1 cellular context compared by ENCODE assay signal in the genomic region with DNA sequence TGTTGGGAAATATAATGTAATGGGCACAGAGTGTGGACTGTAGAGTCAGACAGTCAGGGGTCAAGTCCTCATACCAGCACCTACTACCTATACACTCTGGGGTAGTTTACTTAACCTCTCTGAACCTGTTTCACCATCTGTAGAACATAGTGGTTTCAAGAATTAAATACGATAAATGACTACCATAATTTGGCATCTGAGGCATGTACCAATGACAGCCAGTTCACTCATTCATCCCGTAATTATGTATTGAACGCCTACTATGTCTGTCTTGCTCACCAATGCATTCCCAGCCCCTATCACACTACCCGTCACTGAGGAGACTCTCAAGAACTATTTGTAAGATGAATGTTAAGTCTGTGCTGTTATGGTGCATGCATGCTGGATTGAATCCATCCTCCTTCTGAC.
TF ChIP-seq lines count a peak whose summit lies in the region.

No MANE protein-coding gene starts in this region.

TF ChIP-seq in HepG2, 621 proteins besides CTCF, POLR2A, EP300 and RAD21 (continued from another document and continues in another):
- TF ChIP-seq RFX3 (CRISPR knock-in tag; IDR thresholded peaks at IDR 0.05) (no peak), ZNF12 (CRISPR knock-in tag; IDR thresholded peaks at IDR 0.05) (peak; percentile 94), NCOR1 (IDR thresholded peaks at IDR 0.05; ENCODE audit: borderline replicate concordance, low read length) (0 out of 2 replicates have a peak, but pooled peaks have one; percentile 13), SMYD3 (CRISPR knock-in tag; IDR thresholded peaks at IDR 0.05) (no peak), AKNA (CRISPR knock-in tag; IDR thresholded peaks at IDR 0.05; ENCODE audit: borderline replicate concordance) (no peak), KMT2B (CRISPR knock-in tag; IDR thresholded peaks at IDR 0.05) (0 out of 2 replicates have a peak, but pooled peaks have one; percentile 9), HNF4A (CRISPR knock-in tag; IDR thresholded peaks at IDR 0.05) (peak; percentile 73), ZNF282 (IDR thresholded peaks at IDR 0.05; ENCODE audit: partially characterized antibody) (no peak), RARG (CRISPR knock-in tag; IDR thresholded peaks at IDR 0.05; ENCODE audit: low read depth) (no peak), REXO4 (CRISPR knock-in tag; IDR thresholded peaks at IDR 0.05; ENCODE audit: borderline replicate concordance) (no peak), KLF13 (CRISPR knock-in tag; IDR thresholded peaks at IDR 0.05) (no peak), FOXO1 (CRISPR knock-in tag; IDR thresholded peaks at IDR 0.05) (peak; percentile 61; the same call in 1 of the 2 replicates), RXRA (CRISPR knock-in tag; IDR thresholded peaks at IDR 0.05) (peak; percentile 16; the same call in 1 of the 2 replicates), ZNF329 (CRISPR knock-in tag; IDR thresholded peaks at IDR 0.05; ENCODE audit: low read depth) (no peak), CENPX (CRISPR knock-in tag; IDR thresholded peaks at IDR 0.05) (no peak), SUZ12 (IDR thresholded peaks at IDR 0.05; ENCODE audit: low read depth, low read length) (no peak), SOX5 (CRISPR knock-in tag; IDR thresholded peaks at IDR 0.05; ENCODE audit: borderline replicate concordance) (peak; percentile 45), NFRKB (IDR thresholded peaks at IDR 0.05) (no peak), NAIF1 (CRISPR knock-in tag; IDR thresholded peaks at IDR 0.05; ENCODE audit: borderline replicate concordance) (no peak), TCF12 (IDR thresholded peaks at IDR 0.05) (no peak), TCF12 (CRISPR knock-in tag; IDR thresholded peaks at IDR 0.05) (no peak), MNT (IDR thresholded peaks at IDR 0.05) (no peak), ZSCAN29 (CRISPR knock-in tag; conservative IDR thresholded peaks at IDR 0.05) (no peak), ESRRA (CRISPR knock-in tag; IDR thresholded peaks at IDR 0.05; ENCODE audit: low read depth) (no peak), ZMYM3 (CRISPR knock-in tag; IDR thresholded peaks at IDR 0.05) (no peak), RXRB (CRISPR knock-in tag; IDR thresholded peaks at IDR 0.05; ENCODE audit: borderline replicate concordance) (peak; percentile 84), GATAD1 (CRISPR knock-in tag; IDR thresholded peaks at IDR 0.05) (peak; percentile 14; the same call in 1 of the 2 replicates), SALL2 (CRISPR knock-in tag; IDR thresholded peaks at IDR 0.05) (no peak), FOXK1 (CRISPR knock-in tag; IDR thresholded peaks at IDR 0.05; ENCODE audit: borderline replicate concordance, low read depth) (peak; percentile 71; the same call in 1 of the 2 replicates), HNF4G (IDR thresholded peaks at IDR 0.05; ENCODE audit: borderline replicate concordance, low read depth, low read length) (peak; percentile 70; the same call in 1 of the 2 replicates), HNF4G (CRISPR knock-in tag; IDR thresholded peaks at IDR 0.05; ENCODE audit: borderline replicate concordance, low read depth) (no peak), TBX3 (IDR thresholded peaks at IDR 0.05; ENCODE audit: borderline replicate concordance) (peak; percentile 71; the same call in 1 of the 2 replicates), PCBP2 (optimal IDR thresholded peaks at IDR 0.05; ENCODE audit: low read depth, low read length, poor library complexity, severe bottlenecking) (no peak), TFDP2 (CRISPR knock-in tag; IDR thresholded peaks at IDR 0.05) (no peak)
- TF ChIP-seq, protein P1, sequence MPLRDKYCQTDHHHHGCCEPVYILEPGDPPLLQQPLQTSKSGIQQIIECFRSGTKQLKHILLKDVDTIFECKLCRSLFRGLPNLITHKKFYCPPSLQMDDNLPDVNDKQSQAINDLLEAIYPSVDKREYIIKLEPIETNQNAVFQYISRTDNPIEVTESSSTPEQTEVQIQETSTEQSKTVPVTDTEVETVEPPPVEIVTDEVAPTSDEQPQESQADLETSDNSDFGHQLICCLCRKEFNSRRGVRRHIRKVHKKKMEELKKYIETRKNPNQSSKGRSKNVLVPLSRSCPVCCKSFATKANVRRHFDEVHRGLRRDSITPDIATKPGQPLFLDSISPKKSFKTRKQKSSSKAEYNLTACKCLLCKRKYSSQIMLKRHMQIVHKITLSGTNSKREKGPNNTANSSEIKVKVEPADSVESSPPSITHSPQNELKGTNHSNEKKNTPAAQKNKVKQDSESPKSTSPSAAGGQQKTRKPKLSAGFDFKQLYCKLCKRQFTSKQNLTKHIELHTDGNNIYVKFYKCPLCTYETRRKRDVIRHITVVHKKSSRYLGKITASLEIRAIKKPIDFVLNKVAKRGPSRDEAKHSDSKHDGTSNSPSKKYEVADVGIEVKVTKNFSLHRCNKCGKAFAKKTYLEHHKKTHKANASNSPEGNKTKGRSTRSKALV (CRISPR knock-in tag; IDR thresholded peaks at IDR 0.05), result no peak
- TF ChIP-seq, protein P2, sequence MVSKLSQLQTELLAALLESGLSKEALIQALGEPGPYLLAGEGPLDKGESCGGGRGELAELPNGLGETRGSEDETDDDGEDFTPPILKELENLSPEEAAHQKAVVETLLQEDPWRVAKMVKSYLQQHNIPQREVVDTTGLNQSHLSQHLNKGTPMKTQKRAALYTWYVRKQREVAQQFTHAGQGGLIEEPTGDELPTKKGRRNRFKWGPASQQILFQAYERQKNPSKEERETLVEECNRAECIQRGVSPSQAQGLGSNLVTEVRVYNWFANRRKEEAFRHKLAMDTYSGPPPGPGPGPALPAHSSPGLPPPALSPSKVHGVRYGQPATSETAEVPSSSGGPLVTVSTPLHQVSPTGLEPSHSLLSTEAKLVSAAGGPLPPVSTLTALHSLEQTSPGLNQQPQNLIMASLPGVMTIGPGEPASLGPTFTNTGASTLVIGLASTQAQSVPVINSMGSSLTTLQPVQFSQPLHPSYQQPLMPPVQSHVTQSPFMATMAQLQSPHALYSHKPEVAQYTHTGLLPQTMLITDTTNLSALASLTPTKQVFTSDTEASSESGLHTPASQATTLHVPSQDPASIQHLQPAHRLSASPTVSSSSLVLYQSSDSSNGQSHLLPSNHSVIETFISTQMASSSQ (IDR thresholded peaks at IDR 0.05; ENCODE audit: low read depth), result peak; percentile 64; the same call in 1 of the 2 replicates
- TF ChIP-seq, protein P2 (CRISPR knock-in tag; IDR thresholded peaks at IDR 0.05; ENCODE audit: borderline replicate concordance), result no peak
- TF ChIP-seq, protein P3, sequence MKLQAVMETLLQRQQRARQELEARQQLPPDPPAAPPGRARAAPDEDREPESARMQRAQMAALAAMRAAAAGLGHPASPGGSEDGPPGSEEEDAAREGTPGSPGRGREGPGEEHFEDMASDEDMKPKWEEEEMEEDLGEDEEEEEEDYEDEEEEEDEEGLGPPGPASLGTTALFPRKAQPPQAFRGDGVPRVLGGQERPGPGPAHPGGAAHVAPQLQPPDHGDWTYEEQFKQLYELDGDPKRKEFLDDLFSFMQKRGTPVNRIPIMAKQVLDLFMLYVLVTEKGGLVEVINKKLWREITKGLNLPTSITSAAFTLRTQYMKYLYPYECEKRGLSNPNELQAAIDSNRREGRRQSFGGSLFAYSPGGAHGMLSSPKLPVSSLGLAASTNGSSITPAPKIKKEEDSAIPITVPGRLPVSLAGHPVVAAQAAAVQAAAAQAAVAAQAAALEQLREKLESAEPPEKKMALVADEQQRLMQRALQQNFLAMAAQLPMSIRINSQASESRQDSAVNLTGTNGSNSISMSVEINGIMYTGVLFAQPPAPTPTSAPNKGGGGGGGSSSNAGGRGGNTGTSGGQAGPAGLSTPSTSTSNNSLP (IDR thresholded peaks at IDR 0.05; ENCODE audit: low read depth, low read length), result peak; percentile 77; the same call in 1 of the 2 replicates
- TF ChIP-seq, protein P4, sequence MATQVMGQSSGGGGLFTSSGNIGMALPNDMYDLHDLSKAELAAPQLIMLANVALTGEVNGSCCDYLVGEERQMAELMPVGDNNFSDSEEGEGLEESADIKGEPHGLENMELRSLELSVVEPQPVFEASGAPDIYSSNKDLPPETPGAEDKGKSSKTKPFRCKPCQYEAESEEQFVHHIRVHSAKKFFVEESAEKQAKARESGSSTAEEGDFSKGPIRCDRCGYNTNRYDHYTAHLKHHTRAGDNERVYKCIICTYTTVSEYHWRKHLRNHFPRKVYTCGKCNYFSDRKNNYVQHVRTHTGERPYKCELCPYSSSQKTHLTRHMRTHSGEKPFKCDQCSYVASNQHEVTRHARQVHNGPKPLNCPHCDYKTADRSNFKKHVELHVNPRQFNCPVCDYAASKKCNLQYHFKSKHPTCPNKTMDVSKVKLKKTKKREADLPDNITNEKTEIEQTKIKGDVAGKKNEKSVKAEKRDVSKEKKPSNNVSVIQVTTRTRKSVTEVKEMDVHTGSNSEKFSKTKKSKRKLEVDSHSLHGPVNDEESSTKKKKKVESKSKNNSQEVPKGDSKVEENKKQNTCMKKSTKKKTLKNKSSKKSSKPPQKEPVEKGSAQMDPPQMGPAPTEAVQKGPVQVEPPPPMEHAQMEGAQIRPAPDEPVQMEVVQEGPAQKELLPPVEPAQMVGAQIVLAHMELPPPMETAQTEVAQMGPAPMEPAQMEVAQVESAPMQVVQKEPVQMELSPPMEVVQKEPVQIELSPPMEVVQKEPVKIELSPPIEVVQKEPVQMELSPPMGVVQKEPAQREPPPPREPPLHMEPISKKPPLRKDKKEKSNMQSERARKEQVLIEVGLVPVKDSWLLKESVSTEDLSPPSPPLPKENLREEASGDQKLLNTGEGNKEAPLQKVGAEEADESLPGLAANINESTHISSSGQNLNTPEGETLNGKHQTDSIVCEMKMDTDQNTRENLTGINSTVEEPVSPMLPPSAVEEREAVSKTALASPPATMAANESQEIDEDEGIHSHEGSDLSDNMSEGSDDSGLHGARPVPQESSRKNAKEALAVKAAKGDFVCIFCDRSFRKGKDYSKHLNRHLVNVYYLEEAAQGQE (IDR thresholded peaks at IDR 0.05; ENCODE audit: borderline replicate concordance in 1 of 2, low read depth in 1 of 2, low read length in 2 of 2), result peak in 1 of 2 experiments; percentile 47; a peak in 1 of 4 replicates
